Comparison of ENCODE assay signal across 3 cellular contexts in the genomic region with DNA sequence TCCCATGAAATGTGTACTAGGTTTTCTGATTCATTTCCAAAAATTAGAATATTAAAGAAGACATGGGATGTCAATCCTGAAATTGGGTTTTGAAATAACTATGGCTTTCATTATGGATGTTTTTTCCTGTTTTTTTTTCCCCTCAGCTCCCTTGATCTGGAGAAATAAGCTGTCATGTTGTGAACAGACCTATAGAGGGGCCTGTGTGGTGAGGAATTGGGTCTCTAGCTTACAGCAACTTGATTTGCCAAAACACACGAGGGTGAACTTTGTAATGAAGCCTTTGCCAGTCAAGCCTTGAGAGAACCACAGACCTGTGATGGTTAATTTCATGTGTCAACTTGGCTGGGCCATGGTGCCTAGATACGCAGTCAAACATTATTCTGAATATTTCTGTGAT.
TF ChIP-seq lines count a peak whose summit lies in the region.

No MANE protein-coding gene starts in this region.

TF ChIP-seq in SK-N-SH treated with all-trans-retinoic acid at 6 μM for 48 hours, 23 proteins besides CTCF, POLR2A, EP300 and RAD21 (continued from another document):
- TF ChIP-seq, protein P1, sequence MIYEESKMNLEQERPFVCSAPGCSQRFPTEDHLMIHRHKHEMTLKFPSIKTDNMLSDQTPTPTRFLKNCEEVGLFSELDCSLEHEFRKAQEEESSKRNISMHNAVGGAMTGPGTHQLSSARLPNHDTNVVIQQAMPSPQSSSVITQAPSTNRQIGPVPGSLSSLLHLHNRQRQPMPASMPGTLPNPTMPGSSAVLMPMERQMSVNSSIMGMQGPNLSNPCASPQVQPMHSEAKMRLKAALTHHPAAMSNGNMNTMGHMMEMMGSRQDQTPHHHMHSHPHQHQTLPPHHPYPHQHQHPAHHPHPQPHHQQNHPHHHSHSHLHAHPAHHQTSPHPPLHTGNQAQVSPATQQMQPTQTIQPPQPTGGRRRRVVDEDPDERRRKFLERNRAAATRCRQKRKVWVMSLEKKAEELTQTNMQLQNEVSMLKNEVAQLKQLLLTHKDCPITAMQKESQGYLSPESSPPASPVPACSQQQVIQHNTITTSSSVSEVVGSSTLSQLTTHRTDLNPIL (CRISPR knock-in tag; IDR thresholded peaks at IDR 0.05; ENCODE audit: low read depth), result no peak
- TF ChIP-seq SNAI2 (CRISPR knock-in tag; IDR thresholded peaks at IDR 0.05) (no peak), BACH2 (CRISPR knock-in tag; IDR thresholded peaks at IDR 0.05; ENCODE audit: borderline replicate concordance) (no peak), CSDC2 (CRISPR knock-in tag; IDR thresholded peaks at IDR 0.05) (no peak), TCF4 (CRISPR knock-in tag; IDR thresholded peaks at IDR 0.05; ENCODE audit: borderline replicate concordance) (no peak), ZC3H10 (CRISPR knock-in tag; IDR thresholded peaks at IDR 0.05) (no peak)
TF ChIP-seq in SK-N-SH treated with all-trans-retinoic acid at 6 μM for 48 hours: peak in this region for 0.

TF ChIP-seq in SK-N-SH, 30 proteins besides CTCF, POLR2A, EP300 and RAD21 (continued from another document):
- no peak for TF ChIP-seq CHD2 (IDR thresholded peaks at IDR 0.05; ENCODE audit: low read length, partially characterized antibody)
- TF ChIP-seq SMC3 (IDR thresholded peaks at IDR 0.05; ENCODE audit: low read depth, low read length), result no peak

TF ChIP-seq in H1, 55 proteins besides CTCF, POLR2A, EP300 and RAD21 (continued from another document):
- TF ChIP-seq, protein P2, sequence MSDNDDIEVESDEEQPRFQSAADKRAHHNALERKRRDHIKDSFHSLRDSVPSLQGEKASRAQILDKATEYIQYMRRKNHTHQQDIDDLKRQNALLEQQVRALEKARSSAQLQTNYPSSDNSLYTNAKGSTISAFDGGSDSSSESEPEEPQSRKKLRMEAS (IDR thresholded peaks at IDR 0.05), result no peak
- no peak for TF ChIP-seq SIRT6 (IDR thresholded peaks at IDR 0.05; ENCODE audit: low read length)
- no peak for TF ChIP-seq GABPA (IDR thresholded peaks at IDR 0.05; ENCODE audit: borderline replicate concordance, insufficient read depth, low read length)
- no peak for TF ChIP-seq JUN (IDR thresholded peaks at IDR 0.05; ENCODE audit: low read depth, low read length)
- TF ChIP-seq CBX8 (IDR thresholded peaks at IDR 0.05; ENCODE audit: borderline replicate concordance, low read depth, low read length), result no peak
- no peak for TF ChIP-seq RBBP5 (IDR thresholded peaks at IDR 0.05; ENCODE audit: borderline replicate concordance, low read depth, low read length)
- TF ChIP-seq GTF2F1 (IDR thresholded peaks at IDR 0.05; ENCODE audit: borderline replicate concordance, low read depth, low read length), result no peak
- TF ChIP-seq HDAC6 (IDR thresholded peaks at IDR 0.05; ENCODE audit: low read depth, low read length), result no peak
- TF ChIP-seq SIN3A (conservative IDR thresholded peaks at IDR 0.05 in 1 of 2, IDR thresholded peaks at IDR 0.05 in 1 of 2; ENCODE audit: low read depth in 1 of 2, low read length in 2 of 2), result no peak
- no peak for TF ChIP-seq JUND (IDR thresholded peaks at IDR 0.05; ENCODE audit: low read length)
- TF ChIP-seq SP1 (IDR thresholded peaks at IDR 0.05; ENCODE audit: low read depth, low read length), result no peak
